ENCODE assay signal across 16 cellular contexts in genomic region chr9:96874201-96874785, GRCh38. TPM values are rescaled to one million over a fixed set of nuclear protein-coding genes. Genes with fewer than 3 reads are reported as not detected.
DNase-seq lines count a peak whose midpoint lies in the region; ATAC-seq, FAIRE-seq and TF ChIP-seq lines count a peak whose summit lies in the region.
"Had no signal": no experiment of that assay in that cellular context is flagged by ENCODE, and none has a peak within 500 bp of the region (broad histone marks: within the 10 kb centered on the region; RNA-seq: fewer than 3 reads in every experiment).

No MANE protein-coding gene starts in this region.

- DNase-seq in Calu3 (no peak), MM.1S (no peak), bronchial epithelial cell (ENCODE audit: low read depth) (no peak), midbrain (lab: John Stamatoyannopoulos, UW) (no peak), NCI-H1436 (lab: John Stamatoyannopoulos, UW) (no peak)
- DNase-seq: lower lobe of right lung, natural killer cell, OCI-M1, SK-N-SH had no signal

- H3K9me3 ChIP-seq in MM.1S (replicated peaks; ENCODE audit: insufficient read depth, low read length) (no peaks in the 10 kb centered on the region), neutrophil (no peaks in the 10 kb centered on the region)
- H3K9me3 ChIP-seq: gastroesophageal sphincter, lower lobe of right lung, SK-N-SH had no signal

- H3K27me3 Mint-ChIP-seq in Calu3 (ENCODE audit: unreplicated experiment) = no peaks in the 10 kb centered on the region

- ATAC-seq in GM21447 (IDR thresholded peaks at IDR 0.05; ENCODE audit: unreplicated experiment) = no peak
- no peak for ATAC-seq in HG03354 (IDR thresholded peaks at IDR 0.05; ENCODE audit: poor library complexity, severe bottlenecking, unreplicated experiment)

- H3K36me3 Mint-ChIP-seq in Calu3 (ENCODE audit: insufficient read depth, unreplicated experiment) = peaks cover 13% of the 10 kb centered on the region
- H3K36me3 Mint-ChIP-seq: natural killer cell had no signal

- H3K36me3 ChIP-seq in MM.1S (replicated peaks; ENCODE audit: insufficient read depth, low read length) = no peaks in the 10 kb centered on the region
- H3K36me3 ChIP-seq in bronchial epithelial cell (ENCODE audit: control insufficient read depth, insufficient read depth, low read length) = no peaks in the 10 kb centered on the region
- no peaks in the 10 kb centered on the region for H3K36me3 ChIP-seq in neutrophil
- H3K36me3 ChIP-seq: gastroesophageal sphincter, lower lobe of right lung had no signal

- no peaks in the 10 kb centered on the region for H3K79me2 ChIP-seq in MM.1S (ENCODE audit: low read length)

- TF ChIP-seq CTCF in Calu3 (IDR thresholded peaks at IDR 0.05; ENCODE audit: unreplicated experiment) = no peak
- TF ChIP-seq CTCF in MM.1S (IDR thresholded peaks at IDR 0.05; ENCODE audit: low read length) = no peak
- no peak for TF ChIP-seq CTCF in bronchial epithelial cell (IDR thresholded peaks at IDR 0.05; ENCODE audit: insufficient read depth, low read length, severe bottlenecking)
- TF ChIP-seq CTCF in neutrophil (IDR thresholded peaks at IDR 0.05) = no peak

- no peaks in the 10 kb centered on the region for H3K9me2 ChIP-seq in MM.1S (replicated peaks; ENCODE audit: insufficient read depth, low read length)
- H3K9me2 ChIP-seq: SK-N-SH had no signal

- H4K20me1 ChIP-seq in MM.1S (ENCODE audit: insufficient read depth, low read length) = no peaks in the 10 kb centered on the region

- peaks cover 19% of the 10 kb centered on the region for H3F3A ChIP-seq in MM.1S (ENCODE audit: insufficient read depth, low read length)

- H3K9me3 Mint-ChIP-seq in Calu3 (ENCODE audit: low read depth, unreplicated experiment) = no peaks in the 10 kb centered on the region
- H3K9me3 Mint-ChIP-seq: activated CD8-positive, alpha-beta T cell treated with anti-CD3 and anti-CD28 coated beads for 36 hours; activated T-helper 1 cell treated with anti-CD3 and anti-CD28 coated beads, Interleukin-12 subunit alpha, Interleukin-12 subunit beta, Interleukin-2, Interleukin-4 antibody, amounts not matched to agents 30 ng/mL and 10 ng/mL and 1 ng/mL, durations not matched to agents 14 hours and 24 hours and 36 hours; natural killer cell had no signal

- H3K4me1 ChIP-seq in MM.1S (ENCODE audit: low read length) (peaks cover 9% of the 10 kb centered on the region), neutrophil (ENCODE audit: control insufficient read depth in 1 of 2, insufficient read depth in 1 of 2, low read depth in 1 of 2, low read length in 1 of 2) (peaks cover 27 to 29% of the 10 kb centered on the region in 2 experiments)

- H3K4me3 ChIP-seq in MM.1S (ENCODE audit: low read length) = no peak overlapping the region; the same call in 1 of the 2 replicates
- no peak overlapping the region for H3K4me3 ChIP-seq in bronchial epithelial cell (ENCODE audit: low read depth, low read length)
- H3K4me3 ChIP-seq in neutrophil (ENCODE audit: low read depth in 1 of 2, low read length in 1 of 2) = no peak overlapping the region

- no peaks in the 10 kb centered on the region for H3K27me3 ChIP-seq in MM.1S (replicated peaks; ENCODE audit: insufficient read depth, low read length)
- H3K27me3 ChIP-seq in bronchial epithelial cell (ENCODE audit: control insufficient read depth, insufficient read depth, low read length) = no peaks in the 10 kb centered on the region
- H3K27me3 ChIP-seq in neutrophil = peaks cover 47% of the 10 kb centered on the region

- no TSS peak for BruUV-seq in Calu3 (replicated peaks; lab: Mats Ljungman, UMichigan)

- H3K27ac ChIP-seq in MM.1S (ENCODE audit: low read length) (peak overlapping the region; percentile 92), neutrophil (peak overlapping the region; percentile 52)
- H3K27ac ChIP-seq: gastroesophageal sphincter had no signal

- intact Hi-C loops in Calu3 (cut with micrococcal nuclease; ENCODE audit: unreplicated experiment) = no loop called here

- peak overlapping the region; percentile 95 for H3K27ac Mint-ChIP-seq in Calu3 (ENCODE audit: unreplicated experiment)
- H3K27ac Mint-ChIP-seq: natural killer cell had no signal

- H3K4me3 Mint-ChIP-seq in Calu3 (ENCODE audit: low read depth, unreplicated experiment) = no peak overlapping the region
- H3K4me3 Mint-ChIP-seq: natural killer cell had no signal

- CTCF ChIA-PET in Calu3 (lab: Charles Lee) = interaction anchor here (1.7 kb wide), 1 partner anchor 17 kb away, joined by 5 read pairs; no protein-coding TSS in a partner anchor

- H2AFZ ChIP-seq in MM.1S (ENCODE audit: low read length) = no peak overlapping the region

- H3K9ac ChIP-seq in MM.1S (ENCODE audit: low read length) = 0 out of 2 replicates have a peak overlapping the region, but pooled peaks have one; percentile 9
- H3K9ac ChIP-seq: SK-N-SH had no signal

- peak; percentile 80 for FAIRE-seq in bronchial epithelial cell (lab: Jason Lieb, UNC)
- FAIRE-seq: endometrium had no signal

- peak overlapping the region; percentile 76; the same call in 1 of the 2 replicates for H3K4me2 ChIP-seq in MM.1S (ENCODE audit: low read depth, low read length)
- H3K4me2 ChIP-seq: SK-N-SH had no signal

- peaks cover 12% of the 10 kb centered on the region for H3K4me1 Mint-ChIP-seq in Calu3 (ENCODE audit: low read depth, unreplicated experiment)

RNA-seq across cellular contexts. Expression of gene ZNF782, which starts 20.0 kb away (rescaled TPM):
- total RNA-seq in Calu3 (2022) (4.7 and 4.8 TPM in 2 replicates), bronchial epithelial cell (2.1 and 3.5 TPM in 2 replicates)

RNA-seq across cellular contexts. Expression of gene NUTM2G, which starts 54.4 kb away (rescaled TPM):
- not detected in 2 replicates for total RNA-seq in Calu3 (2022)
- total RNA-seq in bronchial epithelial cell = not detected in 2 replicates
- total RNA-seq: activated CD8-positive, alpha-beta T cell treated with anti-CD3 and anti-CD28 coated beads for 36 hours; activated T-helper 1 cell treated with anti-CD3 and anti-CD28 coated beads, Interleukin-12 subunit alpha, Interleukin-12 subunit beta, Interleukin-2, Interleukin-4 antibody, amounts not matched to agents 30 ng/mL and 10 ng/mL and 1 ng/mL, durations not matched to agents 14 hours and 24 hours and 36 hours; gastroesophageal sphincter; lower lobe of right lung; natural killer cell had no signal
